15 cellular contexts compared by ENCODE assay signal in the genomic region with DNA sequence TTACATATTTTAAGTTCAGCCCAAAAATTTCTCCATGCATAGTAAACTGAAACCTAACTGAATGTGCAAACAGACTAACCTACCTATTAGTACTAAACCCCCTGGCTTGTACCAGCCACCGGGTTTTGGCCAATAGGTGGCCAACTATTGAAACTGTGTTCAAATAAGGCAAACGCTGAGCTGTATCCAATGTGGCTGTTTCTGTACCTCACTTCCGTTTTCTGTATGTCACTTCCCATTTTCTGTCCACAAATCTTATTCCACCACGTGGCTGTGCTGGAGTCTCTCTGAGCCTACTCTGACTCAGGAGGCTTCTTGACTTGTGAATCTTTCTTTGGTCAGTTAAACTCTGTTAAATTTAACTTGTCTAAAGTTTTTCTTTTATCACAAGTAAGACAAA.
DNase-seq lines count a peak whose midpoint lies in the region; ATAC-seq lines count a peak whose summit lies in the region.
"Had no signal": no experiment of that assay in that cellular context is flagged by ENCODE, and none has a peak within 500 bp of the region (broad histone marks: within the 10 kb centered on the region; RNA-seq: fewer than 3 reads in every experiment).

No MANE protein-coding gene starts in this region.

- no peak overlapping the region for H3K4me3 Mint-ChIP-seq in dendritic cell treated with granulocyte-macrophage colony-stimulating factor and Interleukin-4, amounts not matched to agents 40 ng/mL and 50 ng/mL, for 4 days
- H3K4me3 Mint-ChIP-seq: activated CD4-positive, alpha-beta T cell treated with anti-CD3 and anti-CD28 coated beads, Interleukin-2, amount 10 ng/mL, durations not matched to agents 7 days and 5 days; activated naive CD4-positive, alpha-beta T cell treated with anti-CD3 and anti-CD28 coated beads, Interleukin-2, amount 50 U/mL, for 24 hours; neural progenitor cell had no signal

- peak overlapping the region; percentile 70 for H3K27ac Mint-ChIP-seq in dendritic cell treated with granulocyte-macrophage colony-stimulating factor and Interleukin-4, amounts not matched to agents 40 ng/mL and 50 ng/mL, for 4 days
- H3K27ac Mint-ChIP-seq: activated CD4-positive, alpha-beta T cell treated with anti-CD3 and anti-CD28 coated beads, Interleukin-2, amount 10 ng/mL, durations not matched to agents 7 days and 5 days; activated naive CD4-positive, alpha-beta T cell treated with anti-CD3 and anti-CD28 coated beads, Interleukin-2, amount 50 U/mL, for 24 hours; neural progenitor cell had no signal

- intact Hi-C loops in dendritic cell treated with granulocyte-macrophage colony-stimulating factor and Interleukin-4, amounts not matched to agents 40 ng/mL and 50 ng/mL, for 4 days (cut with micrococcal nuclease): no loop called here

- H3K4me1 Mint-ChIP-seq in dendritic cell treated with granulocyte-macrophage colony-stimulating factor and Interleukin-4, amounts not matched to agents 40 ng/mL and 50 ng/mL, for 4 days (ENCODE audit: low read depth): no peaks in the 10 kb centered on the region
- H3K4me1 Mint-ChIP-seq: activated CD4-positive, alpha-beta T cell treated with anti-CD3 and anti-CD28 coated beads, Interleukin-2, amount 10 ng/mL, durations not matched to agents 7 days and 5 days; activated naive CD4-positive, alpha-beta T cell treated with anti-CD3 and anti-CD28 coated beads, Interleukin-2, amount 50 U/mL, for 24 hours; neural progenitor cell had no signal

- H3K9me3 Mint-ChIP-seq in dendritic cell treated with granulocyte-macrophage colony-stimulating factor and Interleukin-4, amounts not matched to agents 40 ng/mL and 50 ng/mL, for 4 days: peaks cover 22% of the 10 kb centered on the region
- H3K9me3 Mint-ChIP-seq: activated naive CD4-positive, alpha-beta T cell treated with anti-CD3 and anti-CD28 coated beads, Interleukin-2, amount 50 U/mL, for 24 hours; neural progenitor cell had no signal

- DNase-seq in GF-D8 (lab: John Stamatoyannopoulos, UW): peak; percentile 64
- peak; percentile 83 for DNase-seq in NOMO-1 treated with DMSO at 0.1 percent for 48 hours (lab: John Stamatoyannopoulos, UW; ENCODE audit: unreplicated experiment)
- no peak for DNase-seq in amniotic stem cell (lab: John Stamatoyannopoulos, UW)
- DNase-seq: activated CD4-positive, alpha-beta T cell treated with anti-CD3 and anti-CD28 coated beads, Interleukin-2, amount 10 ng/mL, durations not matched to agents 7 days and 5 days; central memory CD4-positive, alpha-beta T cell; left ventricle myocardium superior; NCI-H187 treated with DMSO at 0.1 percent for 48 hours; NCI-H748 treated with DMSO at 0.1 percent for 48 hours; testis had no signal

- peaks cover 13% of the 10 kb centered on the region for H3K36me3 Mint-ChIP-seq in dendritic cell treated with granulocyte-macrophage colony-stimulating factor and Interleukin-4, amounts not matched to agents 40 ng/mL and 50 ng/mL, for 4 days (ENCODE audit: low read depth)
- H3K36me3 Mint-ChIP-seq: neural progenitor cell had no signal

- H3K27me3 Mint-ChIP-seq in dendritic cell treated with granulocyte-macrophage colony-stimulating factor and Interleukin-4, amounts not matched to agents 40 ng/mL and 50 ng/mL, for 4 days: peaks cover 6% of the 10 kb centered on the region
- H3K27me3 Mint-ChIP-seq: activated naive CD4-positive, alpha-beta T cell treated with anti-CD3 and anti-CD28 coated beads, Interleukin-2, amount 50 U/mL, for 24 hours had no signal

- ATAC-seq in GM18858 (IDR thresholded peaks at IDR 0.05; ENCODE audit: unreplicated experiment) (peak; percentile 25), GM21529 (IDR thresholded peaks at IDR 0.05; ENCODE audit: unreplicated experiment) (no peak), GM21515 (IDR thresholded peaks at IDR 0.05; ENCODE audit: unreplicated experiment) (no peak)
- ATAC-seq: left ventricle myocardium superior had no signal
